Comparison of ENCODE assay signal across 9 cellular contexts in the genomic region with DNA sequence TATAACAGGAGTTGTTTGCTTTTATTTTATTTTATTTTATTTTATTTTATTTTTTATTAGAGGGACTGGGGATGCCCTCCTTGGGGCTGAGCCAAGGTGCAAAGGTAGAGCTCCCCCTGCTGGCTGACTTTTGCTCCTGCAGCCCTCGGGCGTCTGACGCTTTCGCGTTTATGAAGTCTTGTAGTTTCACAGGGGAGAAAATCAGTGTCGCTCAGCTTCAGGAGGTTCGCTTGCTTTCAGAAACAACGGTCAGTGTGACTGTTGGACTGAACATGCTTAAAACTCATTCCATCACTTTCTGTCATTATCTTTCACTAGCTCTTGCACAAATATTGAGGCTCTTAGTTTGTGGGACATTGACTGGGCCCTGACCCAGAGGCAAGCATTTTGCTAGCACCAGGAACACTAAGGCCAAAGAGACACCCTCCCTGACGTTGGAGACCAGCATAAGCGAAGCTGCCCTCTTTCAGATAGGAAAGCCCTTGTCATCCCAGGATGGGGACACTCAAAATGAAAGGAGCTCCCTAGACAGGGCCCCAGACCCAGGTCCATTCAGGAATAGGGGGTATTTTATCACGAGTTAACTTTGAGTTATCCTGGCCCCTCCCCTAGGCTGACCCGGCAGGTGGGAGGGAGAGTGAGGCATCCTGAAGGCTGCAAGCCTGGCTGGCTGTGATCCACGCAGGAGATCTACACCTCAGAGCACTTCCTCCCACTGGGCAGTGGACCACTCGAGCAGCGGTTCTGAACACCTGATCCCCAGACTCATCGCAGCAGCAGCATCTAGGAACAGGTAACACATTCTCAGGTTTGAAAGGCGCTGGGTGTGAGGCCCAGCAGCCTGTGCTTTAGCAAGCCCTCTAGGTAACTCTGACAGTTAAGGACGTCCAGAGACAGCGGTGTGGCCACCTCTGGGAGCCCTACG. TPM values are rescaled to one million over a fixed set of nuclear protein-coding genes. Genes with fewer than 3 reads are reported as not detected.
DNase-seq lines count a peak whose midpoint lies in the region; ATAC-seq and TF ChIP-seq lines count a peak whose summit lies in the region.
"Had no signal": no experiment of that assay in that cellular context is flagged by ENCODE, and none has a peak within 500 bp of the region (broad histone marks: within the 10 kb centered on the region; RNA-seq: fewer than 3 reads in every experiment).

No MANE protein-coding gene starts in this region.

- H4K20me1 ChIP-seq in smooth muscle cell (ENCODE audit: low read depth), result no peaks in the 10 kb centered on the region

- no peaks in the 10 kb centered on the region for H3K79me2 ChIP-seq in smooth muscle cell (ENCODE audit: low read depth)

- 54% methylated on average over 20 of the region's 20 CpGs for WGBS in smooth muscle cell (ENCODE audit: low lambda C conversion rate)

- peaks cover 38% of the 10 kb centered on the region for H3K27me3 Mint-ChIP-seq in T-helper 2 cell treated with Interferon-gamma antibody and Interleukin-4, amounts not matched to agents 5 μg/mL and 100 μg/mL, for 36 hours (ENCODE audit: low read depth)
- H3K27me3 Mint-ChIP-seq: IgD-negative memory B cell had no signal

- H3K4me3 ChIP-seq in LNCaP clone FGC (ENCODE audit: low read depth, low read length), result no peak overlapping the region
- no peak overlapping the region for H3K4me3 ChIP-seq in smooth muscle cell

- H3K9me3 ChIP-seq in smooth muscle cell (replicated peaks; ENCODE audit: low read depth), result no peaks in the 10 kb centered on the region

- no peak overlapping the region for H3K4me3 Mint-ChIP-seq in T-helper 2 cell treated with Interferon-gamma antibody and Interleukin-4, amounts not matched to agents 5 μg/mL and 100 μg/mL, for 36 hours

- H3K4me2 ChIP-seq in smooth muscle cell, result no peak overlapping the region

- H3K9ac ChIP-seq in smooth muscle cell (ENCODE audit: low read depth), result no peak overlapping the region

- H3K4me1 Mint-ChIP-seq in T-helper 2 cell treated with Interferon-gamma antibody and Interleukin-4, amounts not matched to agents 5 μg/mL and 100 μg/mL, for 36 hours (ENCODE audit: low read depth), result peaks cover 20% of the 10 kb centered on the region

- ATAC-seq in GM18861 (IDR thresholded peaks at IDR 0.05; ENCODE audit: unreplicated experiment) (peak; percentile 70), HG03521 (IDR thresholded peaks at IDR 0.05; ENCODE audit: unreplicated experiment) (no peak)

- H3K27ac ChIP-seq in smooth muscle cell (ENCODE audit: low read depth), result no peak overlapping the region

- DNase-seq in AML-193 (lab: John Stamatoyannopoulos, UW) (peak; percentile 28 to 56), LNCaP clone FGC (ENCODE audit: low read depth) (no peak), anterior cingulate cortex (lab: John Stamatoyannopoulos, UW) (peak in 32 of 58 donors; percentile 1 to 58 (median 17)), hypothalamus (lab: John Stamatoyannopoulos, UW) (peak in 46 of 51 donors; percentile 1 to 69 (median 25)), smooth muscle cell (lab: John Stamatoyannopoulos, UW; ENCODE audit: unreplicated experiment) (peak; percentile 34)
- DNase-seq in T-helper 2 cell treated with Interferon-gamma antibody and Interleukin-4, amounts not matched to agents 5 μg/mL and 100 μg/mL, for 36 hours (ENCODE audit: low spot score), result peak; percentile 51

- TF ChIP-seq CTCF in LNCaP clone FGC (IDR thresholded peaks at IDR 0.05; ENCODE audit: control insufficient read depth, extremely low read depth, insufficient read depth) (peak; percentile 63), smooth muscle cell (IDR thresholded peaks at IDR 0.05; ENCODE audit: borderline replicate concordance, insufficient read depth, poor library complexity, severe bottlenecking) (peak; percentile 98)

- no peaks in the 10 kb centered on the region for H3K9me3 Mint-ChIP-seq in T-helper 2 cell treated with Interferon-gamma antibody and Interleukin-4, amounts not matched to agents 5 μg/mL and 100 μg/mL, for 36 hours
- H3K9me3 Mint-ChIP-seq: IgD-negative memory B cell had no signal

- no peak overlapping the region for H3K27ac Mint-ChIP-seq in T-helper 2 cell treated with Interferon-gamma antibody and Interleukin-4, amounts not matched to agents 5 μg/mL and 100 μg/mL, for 36 hours
- H3K27ac Mint-ChIP-seq: IgD-negative memory B cell had no signal

- no peaks in the 10 kb centered on the region for H3K36me3 ChIP-seq in smooth muscle cell (ENCODE audit: low read depth)

- no peaks in the 10 kb centered on the region for H3K4me1 ChIP-seq in smooth muscle cell (ENCODE audit: low read depth)

- no peaks in the 10 kb centered on the region for H3F3A ChIP-seq in smooth muscle cell (ENCODE audit: low read depth)

- H3K36me3 Mint-ChIP-seq in T-helper 2 cell treated with Interferon-gamma antibody and Interleukin-4, amounts not matched to agents 5 μg/mL and 100 μg/mL, for 36 hours (ENCODE audit: low read depth), result no peaks in the 10 kb centered on the region
- H3K36me3 Mint-ChIP-seq: IgD-negative memory B cell had no signal

- peak overlapping the region; percentile 17 for H2AFZ ChIP-seq in smooth muscle cell (ENCODE audit: low read depth)

- H3K27me3 ChIP-seq in smooth muscle cell (ENCODE audit: low read depth), result no peaks in the 10 kb centered on the region

RNA-seq across cellular contexts. Expression of gene LGALSL, which starts 34.4 kb away (rescaled TPM):
- total RNA-seq in smooth muscle cell, result 9.4 and 13.9 TPM in 2 replicates
- polyA plus RNA-seq in smooth muscle cell, result 8.1 and 9.9 TPM in 2 replicates

RNA-seq across cellular contexts. Expression of gene AFTPH, which starts 35.8 kb away (rescaled TPM):
- 26.3 and 30.8 TPM in 2 replicates for total RNA-seq in smooth muscle cell
- 5.2 and 5.5 TPM in 2 replicates for polyA plus RNA-seq in smooth muscle cell
